9 cellular contexts compared by ENCODE assay signal in the genomic region with DNA sequence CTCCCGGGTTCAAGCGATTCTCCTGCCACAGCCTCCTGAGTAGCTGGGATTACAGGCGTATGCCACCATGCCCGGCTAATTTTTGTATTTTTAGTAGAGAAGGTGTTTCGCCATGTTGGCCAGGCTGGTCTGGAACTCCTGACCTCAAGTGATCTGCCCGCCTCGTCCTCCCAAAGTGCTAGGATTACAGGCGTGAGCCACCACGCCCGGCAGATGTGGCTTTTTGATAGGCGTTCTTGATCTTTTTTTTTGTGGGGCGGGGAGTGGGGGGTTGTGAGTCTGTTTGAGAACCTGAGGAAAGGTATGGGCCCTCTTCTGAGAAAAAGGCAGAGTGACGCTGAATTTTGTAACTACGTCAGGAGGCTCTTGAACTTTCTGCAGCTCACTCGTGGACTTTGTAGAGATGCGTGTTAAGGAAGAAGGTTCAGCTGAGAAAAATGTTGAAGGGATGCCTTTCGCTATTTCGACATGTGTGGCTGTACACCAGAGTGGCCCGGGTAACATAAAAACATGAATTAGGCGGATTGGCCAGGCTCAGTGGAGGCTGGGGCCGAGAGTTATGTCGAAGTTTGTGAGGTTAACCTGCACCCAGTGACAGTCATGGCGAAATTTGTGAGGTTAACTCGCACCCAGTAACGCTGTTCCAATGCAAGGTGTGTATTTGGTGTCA. TPM values are rescaled to one million over a fixed set of nuclear protein-coding genes. Genes with fewer than 3 reads are reported as not detected.
A peak's percentile ranks its signal among the peaks of the same experiment; 100 is the strongest.
DNase-seq lines count a peak whose midpoint lies in the region; ATAC-seq, FAIRE-seq and TF ChIP-seq lines count a peak whose summit lies in the region.
"Not testable (repeated sequence)": the region's sequence is repeated elsewhere in the genome, so short reads cannot be mapped to it uniquely, and the experiment has no call there.
"Had no signal": no experiment of that assay in that cellular context is flagged by ENCODE, and none has a peak within 500 bp of the region (broad histone marks: within the 10 kb centered on the region; RNA-seq: fewer than 3 reads in every experiment).

No MANE protein-coding gene starts in this region.

- H3K27me3 Mint-ChIP-seq in activated CD4-positive, alpha-beta T cell treated with anti-CD3 and anti-CD28 coated beads, Interleukin-2, amount 10 ng/mL, durations not matched to agents 7 days and 5 days, result not testable (repeated sequence)

- peak overlapping the region; percentile 83 for H3K4me2 ChIP-seq in GM12878 (ENCODE audit: control insufficient read depth, insufficient read depth)

- not testable (repeated sequence) for H3K36me3 ChIP-seq in GM12878 (ENCODE audit: control insufficient read depth in 2 of 2, insufficient read depth in 2 of 2, low read length in 1 of 2); psoas muscle (ENCODE audit: insufficient read depth in 1 of 2, low read depth in 1 of 2)
- peaks cover 16% of the 10 kb centered on the region for H3K36me3 ChIP-seq in mesodermal cell (ENCODE audit: control insufficient read depth, insufficient read depth, low read length)

- not testable (repeated sequence) for H3K9me3 ChIP-seq in GM12878 (replicated peaks; ENCODE audit: control insufficient read depth, insufficient read depth, low read length); mesodermal cell (ENCODE audit: control insufficient read depth, low read length); psoas muscle

- not testable (repeated sequence) for H3K36me3 Mint-ChIP-seq in activated CD4-positive, alpha-beta T cell treated with anti-CD3 and anti-CD28 coated beads, Interleukin-2, amount 10 ng/mL, durations not matched to agents 7 days and 5 days (ENCODE audit: low read depth)

- BruUV-seq in GM12878 (replicated peaks; lab: Mats Ljungman, UMichigan), result TSS peak; percentile 63

- CTCF ChIA-PET in activated CD4-positive, alpha-beta T cell treated with anti-CD3 and anti-CD28 coated beads, Interleukin-2, amount 10 ng/mL, durations not matched to agents 7 days and 5 days (lab: Charles Lee), result interaction anchor here (0.6 to 0.7 kb wide), 2 partner anchors 233 to 314 kb away, joined by 3 to 4 read pairs; no protein-coding TSS in a partner anchor
- CTCF ChIA-PET in GM12878 (lab: Yijun Ruan, JAX), result interaction anchor here (0.7 kb wide), 1 partner anchor 27 kb away, joined by 3 read pairs; no protein-coding TSS in a partner anchor

- not testable (repeated sequence) for TF ChIP-seq CTCF in GM12864 (IDR thresholded peaks at IDR 0.05; ENCODE audit: low read depth, low read length, missing control alignments); NB4 (IDR thresholded peaks at IDR 0.05; ENCODE audit: low read depth, low read length); GM12878 (IDR thresholded peaks at IDR 0.05 in 2 of 3, conservative IDR thresholded peaks at IDR 0.05 in 1 of 3; ENCODE audit: control insufficient read depth in 2 of 3, extremely low read depth in 1 of 3, insufficient read depth in 1 of 3, low read depth in 3 of 3, low read length in 3 of 3); fibroblast of mammary gland (conservative IDR thresholded peaks at IDR 0.05; ENCODE audit: control insufficient read depth, insufficient read depth, low read depth, low read length); psoas muscle (IDR thresholded peaks at IDR 0.05)

- WGBS in GM12878 (ENCODE audit: insufficient coverage, insufficient replicate concordance, low lambda C conversion rate, missing lambda C conversion rate), result 82% methylated on average over 25 of the region's 25 CpGs
- 95 to 97% methylated on average over 23 to 24 of the region's 25 CpGs for WGBS in mesodermal cell (ENCODE audit: insufficient coverage in 2 of 2), 2 experiments
- WGBS in psoas muscle, 3 donors, result 77 to 84% (median 78%) methylated on average over 25 of the region's 25 CpGs

- DNase-seq in GM12864 (ENCODE audit: low read depth); NB4 (ENCODE audit: low read depth); activated CD4-positive, alpha-beta T cell treated with anti-CD3 and anti-CD28 coated beads, Interleukin-2, amount 10 ng/mL, durations not matched to agents 7 days and 5 days; GM12878 (ENCODE audit: low read depth, low spot score); fibroblast of mammary gland (ENCODE audit: low read depth); psoas muscle: not testable (repeated sequence)

- peaks cover 37% of the 10 kb centered on the region for H3K4me1 Mint-ChIP-seq in activated CD4-positive, alpha-beta T cell treated with anti-CD3 and anti-CD28 coated beads, Interleukin-2, amount 10 ng/mL, durations not matched to agents 7 days and 5 days

- H4K20me1 ChIP-seq in GM12878 (ENCODE audit: control insufficient read depth, insufficient read depth), result not testable (repeated sequence)

- peaks cover 23% of the 10 kb centered on the region for H3K79me2 ChIP-seq in GM12878 (ENCODE audit: control insufficient read depth, insufficient read depth, low read length)

- not testable (repeated sequence) for TF ChIP-seq RAD21 in GM12878 (IDR thresholded peaks at IDR 0.05; ENCODE audit: insufficient read depth, low read depth, low read length)

- H2AFZ ChIP-seq in GM12878 (ENCODE audit: control insufficient read depth, low read depth, low read length), result not testable (repeated sequence)

- H3K27ac ChIP-seq in GM12878 (ENCODE audit: control insufficient read depth, insufficient read depth); mesodermal cell (ENCODE audit: low read depth, low read length, severe bottlenecking): not testable (repeated sequence)
- peak overlapping the region; percentile 2 for H3K27ac ChIP-seq in psoas muscle

- in situ Hi-C loops in GM12878 (cut with MboI), result loop anchor here (5.0 kb wide), 1 partner anchor 58 kb away; no protein-coding TSS in a partner anchor

- POLR2A ChIA-PET in activated CD4-positive, alpha-beta T cell treated with anti-CD3 and anti-CD28 coated beads, Interleukin-2, amount 10 ng/mL, durations not matched to agents 7 days and 5 days (lab: Charles Lee), result not testable (repeated sequence)
- POLR2A ChIA-PET in GM12878 (lab: Charles Lee), result interaction anchor here (0.6 kb wide), 1 partner anchor 64 kb away, joined by 4 read pairs; no protein-coding TSS in a partner anchor

- H3K9ac ChIP-seq in GM12878 (ENCODE audit: control insufficient read depth, insufficient read depth, low read length), result peak overlapping the region; percentile 15; the same call in 1 of the 2 replicates

- FAIRE-seq in GM12878 (lab: Jason Lieb, UNC), result not testable (repeated sequence)

- peak overlapping the region; percentile 36 for H3K27ac Mint-ChIP-seq in activated CD4-positive, alpha-beta T cell treated with anti-CD3 and anti-CD28 coated beads, Interleukin-2, amount 10 ng/mL, durations not matched to agents 7 days and 5 days

- SMC1A ChIA-PET in GM12878 (lab: Charles Lee; ENCODE audit: uncharacterized antibody, unreplicated experiment), result not testable (repeated sequence)

- not testable (repeated sequence) for ATAC-seq in GM12878, psoas muscle

- not testable (repeated sequence) for H3K27me3 ChIP-seq in GM12878 (replicated peaks in 1 of 2; ENCODE audit: control insufficient read depth in 2 of 2, insufficient read depth in 2 of 2, low read length in 1 of 2); psoas muscle (ENCODE audit: insufficient read depth in 3 of 3, low read length in 2 of 3)

- intact Hi-C loops in GM12878 (cut with micrococcal nuclease; ENCODE audit: unreplicated experiment), result loop anchor here (10.0 kb wide), 1 partner anchor 145 kb away; a partner anchor contains a TSS
- intact Hi-C loops in psoas muscle (cut with DNase I), result loop anchor here in 1 of 2 donors (10.0 kb wide), 1 partner anchor 55 kb away; no protein-coding TSS in a partner anchor

- H3K4me3 Mint-ChIP-seq in activated CD4-positive, alpha-beta T cell treated with anti-CD3 and anti-CD28 coated beads, Interleukin-2, amount 10 ng/mL, durations not matched to agents 7 days and 5 days, result peak overlapping the region; percentile 74

- TF ChIP-seq EP300 in GM12878 (IDR thresholded peaks at IDR 0.05; ENCODE audit: borderline replicate concordance in 1 of 2, control insufficient read depth in 1 of 2, low read depth in 2 of 2, low read length in 2 of 2), result not testable (repeated sequence)

- not testable (repeated sequence) for TF ChIP-seq POLR2A in NB4 (IDR thresholded peaks at IDR 0.05; ENCODE audit: extremely low read depth, insufficient read length); GM12878 (IDR thresholded peaks at IDR 0.05; ENCODE audit: low read depth, low read length)

- H3K4me1 ChIP-seq in GM12878 (ENCODE audit: control insufficient read depth, insufficient read depth, low read length), result not testable (repeated sequence)
- H3K4me1 ChIP-seq in mesodermal cell (ENCODE audit: control insufficient read depth, insufficient read depth, low read length, poor library complexity, severe bottlenecking) (peaks cover 16% of the 10 kb centered on the region), psoas muscle (peaks cover 35% of the 10 kb centered on the region)

- H3K4me3 ChIP-seq in GM12864 (ENCODE audit: low read depth, low read length) (peak overlapping the region; percentile 62; the same call in 1 of the 2 replicates), NB4 (ENCODE audit: low read depth, low read length) (peak overlapping the region; percentile 25), GM12878 (peak overlapping the region; percentile 65; the same call in 1 of the 2 replicates), fibroblast of mammary gland (ENCODE audit: control insufficient read depth, low read depth, low read length) (peak overlapping the region; percentile 52), mesodermal cell (ENCODE audit: extremely low read depth, insufficient read depth, low read length, poor library complexity, severe bottlenecking) (peak overlapping the region; percentile 38), psoas muscle (peak overlapping the region; percentile 78)

- RAD21 ChIA-PET in GM12878 (lab: Charles Lee; ENCODE audit: unreplicated experiment), result not testable (repeated sequence)

- H3K9me3 Mint-ChIP-seq in activated CD4-positive, alpha-beta T cell treated with anti-CD3 and anti-CD28 coated beads, Interleukin-2, amount 10 ng/mL, durations not matched to agents 7 days and 5 days, result not testable (repeated sequence)

RNA-seq across cellular contexts. Expression of a gene that starts 1.5 kb away (rescaled TPM):
- 10 to 100 TPM; 43.3 to 46.1 TPM for total RNA-seq in activated CD4-positive, alpha-beta T cell treated with anti-CD3 and anti-CD28 coated beads, Interleukin-2, amount 10 ng/mL, durations not matched to agents 7 days and 5 days
- 62.9 and 66.4 TPM in 2 replicates for total RNA-seq in GM12878 (2013; cell fraction: nucleolus; rRNA removed)
- total RNA-seq in GM12878 (2014; rRNA removed) (18.2 and 22.7 TPM in 2 replicates), GM12878 (2014; rRNA removed; fragmentation: Illumina TruSeq; extraction: Trizol) (15.8 and 18.0 TPM in 2 replicates), GM12878 (2021) (35.7 and 39.0 TPM in 2 replicates), psoas muscle (10 to 100 TPM; 29.7 to 44.5 (median 36.6) TPM)
- polyA plus RNA-seq in GM12878 (2011; ENCODE audit: low read depth), result 11.0 TPM
- polyA plus RNA-seq in GM12878 (2011; rRNA removed) (40.1 and 41.3 TPM in 2 replicates), GM12878 (2014; fragmentation: Illumina TruSeq; extraction: Trizol) (31.6 and 38.5 TPM in 2 replicates), GM12878 (2014; fragmentation: Nextera tagmentation; extraction: Ambion mirVana) (1 to 10 TPM; 3.9 to 5.2 TPM), GM12878 (2014; rRNA removed) (24.7 and 25.5 TPM in 2 replicates), GM12878 (2016; fragmentation: Nextera tagmentation; extraction: Ambion mirVana) (10 to 100 TPM; 26.3 to 30.8 TPM), psoas muscle (10 to 100 TPM; 12.9 to 32.6 (median 14.3) TPM)
- 30.9 and 33.6 TPM in 2 replicates for polyA plus RNA-seq in GM12878 (2011; cell fraction: cytosol; rRNA removed)
- 45.6 and 48.6 TPM in 2 replicates for polyA plus RNA-seq in GM12878 (2011; cell fraction: nucleus; rRNA removed)
- polyA plus RNA-seq in GM12878 (2012), result 15.1 and 19.1 TPM in 2 replicates
- 46.2 and 54.6 TPM in 2 replicates for polyA minus RNA-seq in GM12878 (2011; rRNA and poly(A)+ RNA removed)
- polyA minus RNA-seq in GM12878 (2011; cell fraction: cytosol; rRNA and poly(A)+ RNA removed), result 11.4 and 16.6 TPM in 2 replicates
- 18.3 and 23.6 TPM in 2 replicates for polyA minus RNA-seq in GM12878 (2011; cell fraction: nucleus; rRNA and poly(A)+ RNA removed)
- polyA plus RNA-seq in mesodermal cell (2013, experiment 1 of 2), result 18.6 TPM
- polyA plus RNA-seq in mesodermal cell (2013, experiment 2 of 2), result 16.5 TPM

RNA-seq across cellular contexts. Expression of a gene that starts 8.1 kb away (rescaled TPM):
- total RNA-seq in activated CD4-positive, alpha-beta T cell treated with anti-CD3 and anti-CD28 coated beads, Interleukin-2, amount 10 ng/mL, durations not matched to agents 7 days and 5 days, result under 1 TPM in 1 of 2 experiments, not detected in 1; 0.17 TPM
- 0.98 TPM in 1 of 2 replicates, not detected in the other for total RNA-seq in GM12878 (2013; cell fraction: nucleolus; rRNA removed)
- total RNA-seq in GM12878 (2014; rRNA removed), result not detected in 2 replicates
- total RNA-seq in GM12878 (2014; rRNA removed; fragmentation: Illumina TruSeq; extraction: Trizol), result not detected in 2 replicates
- total RNA-seq in GM12878 (2021), result 0.15 TPM in 1 of 2 replicates, not detected in the other
- not detected for polyA plus RNA-seq in GM12878 (2011; ENCODE audit: low read depth)
- polyA plus RNA-seq in GM12878 (2011; rRNA removed), result 0.05 TPM in 1 of 2 replicates, not detected in the other
- polyA plus RNA-seq in GM12878 (2011; cell fraction: cytosol; rRNA removed), result 0.13 TPM in 1 of 2 replicates, not detected in the other
- 0.16 TPM in 1 of 2 replicates, not detected in the other for polyA plus RNA-seq in GM12878 (2011; cell fraction: nucleus; rRNA removed)
- 2.8 TPM in 1 of 2 replicates, not detected in the other for polyA plus RNA-seq in GM12878 (2012)
- polyA plus RNA-seq in GM12878 (2014; fragmentation: Illumina TruSeq; extraction: Trizol), result not detected in 2 replicates
- polyA plus RNA-seq in GM12878 (2014; fragmentation: Nextera tagmentation; extraction: Ambion mirVana), result 1 to 10 TPM in 1 of 2 experiments, not detected in 1; 1.5 TPM
- polyA plus RNA-seq in GM12878 (2014; rRNA removed), result not detected in 2 replicates
- 1 to 10 TPM; 3.9 to 8.2 TPM for polyA plus RNA-seq in GM12878 (2016; fragmentation: Nextera tagmentation; extraction: Ambion mirVana)
- polyA minus RNA-seq in GM12878 (2011; rRNA and poly(A)+ RNA removed), result 0.31 TPM in 1 of 2 replicates, not detected in the other
- not detected in 2 replicates for polyA minus RNA-seq in GM12878 (2011; cell fraction: cytosol; rRNA and poly(A)+ RNA removed)
- polyA minus RNA-seq in GM12878 (2011; cell fraction: nucleus; rRNA and poly(A)+ RNA removed), result 0.36 and 0.96 TPM in 2 replicates
- not detected for polyA plus RNA-seq in mesodermal cell (2013, experiment 1 of 2)
- not detected for polyA plus RNA-seq in mesodermal cell (2013, experiment 2 of 2)
- total RNA-seq in psoas muscle, result under 1 TPM in 1 of 4 donors, not detected in 3; 0.22 TPM
- under 1 TPM; 0.16 to 0.32 (median 0.17) TPM for polyA plus RNA-seq in psoas muscle
- total RNA-seq: Right ventricle myocardium inferior had no signal
- polyA plus RNA-seq: mammary epithelial cell had no signal

RNA-seq across cellular contexts. Expression of a gene that starts 19.1 kb away (rescaled TPM):
- 10 to 100 TPM; 45.8 to 60.7 TPM for total RNA-seq in activated CD4-positive, alpha-beta T cell treated with anti-CD3 and anti-CD28 coated beads, Interleukin-2, amount 10 ng/mL, durations not matched to agents 7 days and 5 days
- 69.9 and 87.2 TPM in 2 replicates for total RNA-seq in GM12878 (2013; cell fraction: nucleolus; rRNA removed)
- total RNA-seq in GM12878 (2014; rRNA removed), result 26.3 and 32.2 TPM in 2 replicates
- total RNA-seq in GM12878 (2014; rRNA removed; fragmentation: Illumina TruSeq; extraction: Trizol), result 8.0 and 8.9 TPM in 2 replicates
- 35.1 and 41.8 TPM in 2 replicates for total RNA-seq in GM12878 (2021)
- 4.6 TPM for polyA plus RNA-seq in GM12878 (2011; ENCODE audit: low read depth)
- polyA plus RNA-seq in GM12878 (2011; rRNA removed), result 3.0 and 5.2 TPM in 2 replicates
- polyA plus RNA-seq in GM12878 (2011; cell fraction: cytosol; rRNA removed), result 8.4 and 14.9 TPM in 2 replicates
- polyA plus RNA-seq in GM12878 (2011; cell fraction: nucleus; rRNA removed), result 92.7 and 133 TPM in 2 replicates
- polyA plus RNA-seq in GM12878 (2012), result 17.9 and 19.9 TPM in 2 replicates
- 0.76 and 3.9 TPM in 2 replicates for polyA plus RNA-seq in GM12878 (2014; fragmentation: Illumina TruSeq; extraction: Trizol)
- under 1 TPM in 1 of 2 experiments, not detected in 1; 0.60 TPM for polyA plus RNA-seq in GM12878 (2014; fragmentation: Nextera tagmentation; extraction: Ambion mirVana)
- polyA plus RNA-seq in GM12878 (2014; rRNA removed), result 35.6 and 38.4 TPM in 2 replicates
- polyA plus RNA-seq in GM12878 (2016; fragmentation: Nextera tagmentation; extraction: Ambion mirVana), result 10 to 100 TPM; 24.3 to 29.4 TPM
- 3.6 and 13.4 TPM in 2 replicates for polyA minus RNA-seq in GM12878 (2011; rRNA and poly(A)+ RNA removed)
- polyA minus RNA-seq in GM12878 (2011; cell fraction: cytosol; rRNA and poly(A)+ RNA removed), result 4.2 and 7.5 TPM in 2 replicates
- polyA minus RNA-seq in GM12878 (2011; cell fraction: nucleus; rRNA and poly(A)+ RNA removed), result 27.3 and 47.7 TPM in 2 replicates
- polyA plus RNA-seq in mesodermal cell (2013, experiment 1 of 2), result 15.7 TPM
- polyA plus RNA-seq in mesodermal cell (2013, experiment 2 of 2), result 9.7 TPM
- 10 to 100 TPM in 1 of 4 donors, 1 to 10 TPM in 3; 5.7 to 12.4 (median 9.3) TPM for total RNA-seq in psoas muscle
- polyA plus RNA-seq in psoas muscle, result 10 to 100 TPM in 2 of 3 donors, 1 to 10 TPM in 1; 5.4 to 12.6 (median 11.8) TPM

RNA-seq across cellular contexts. Expression of a gene that starts 25.6 kb away (rescaled TPM):
- total RNA-seq in activated CD4-positive, alpha-beta T cell treated with anti-CD3 and anti-CD28 coated beads, Interleukin-2, amount 10 ng/mL, durations not matched to agents 7 days and 5 days, result 100 to 1,000 TPM; 103 to 111 TPM
- total RNA-seq in GM12878 (2013; cell fraction: nucleolus; rRNA removed), result 23.2 and 35.0 TPM in 2 replicates
- total RNA-seq in GM12878 (2014; rRNA removed) (14.0 and 19.1 TPM in 2 replicates), GM12878 (2014; rRNA removed; fragmentation: Illumina TruSeq; extraction: Trizol) (8.2 and 10.4 TPM in 2 replicates), GM12878 (2021) (127 and 135 TPM in 2 replicates), psoas muscle (100 to 1,000 TPM; 116 to 193 (median 182) TPM)
- 42.6 TPM for polyA plus RNA-seq in GM12878 (2011; ENCODE audit: low read depth)
- polyA plus RNA-seq in GM12878 (2011; rRNA removed) (1.5 and 5.9 TPM in 2 replicates), GM12878 (2014; fragmentation: Illumina TruSeq; extraction: Trizol) (8.7 and 17.6 TPM in 2 replicates), GM12878 (2014; fragmentation: Nextera tagmentation; extraction: Ambion mirVana) (10 to 100 TPM in 1 of 2 experiments, 1 to 10 TPM in 1; 2.4 to 16.5 TPM), GM12878 (2014; rRNA removed) (32.2 and 53.4 TPM in 2 replicates), GM12878 (2016; fragmentation: Nextera tagmentation; extraction: Ambion mirVana) (100 to 1,000 TPM; 107 to 115 TPM), psoas muscle (100 to 1,000 TPM; 165 to 241 (median 174) TPM)
- 17.1 and 29.2 TPM in 2 replicates for polyA plus RNA-seq in GM12878 (2011; cell fraction: cytosol; rRNA removed)
- 23.8 and 36.7 TPM in 2 replicates for polyA plus RNA-seq in GM12878 (2011; cell fraction: nucleus; rRNA removed)
- 148 and 155 TPM in 2 replicates for polyA plus RNA-seq in GM12878 (2012)
- polyA minus RNA-seq in GM12878 (2011; rRNA and poly(A)+ RNA removed), result 7.2 and 8.9 TPM in 2 replicates
- 44.1 and 66.7 TPM in 2 replicates for polyA minus RNA-seq in GM12878 (2011; cell fraction: cytosol; rRNA and poly(A)+ RNA removed)
- 8.8 and 18.3 TPM in 2 replicates for polyA minus RNA-seq in GM12878 (2011; cell fraction: nucleus; rRNA and poly(A)+ RNA removed)
- 255 TPM for polyA plus RNA-seq in mesodermal cell (2013, experiment 1 of 2)
- polyA plus RNA-seq in mesodermal cell (2013, experiment 2 of 2), result 193 TPM

Comparison
In these comparisons a context has a peak if more than half of its experiments do, and no peak if none do; other contexts are left out.
1. H3K4me3 ChIP-seq: peak in every context shown above with its lines; median percentile 78 in psoas muscle; 65 in GM12878; 62 in GM12864; 52 in fibroblast of mammary gland; 38 in mesodermal cell; 25 in NB4.